In the genomic region with DNA sequence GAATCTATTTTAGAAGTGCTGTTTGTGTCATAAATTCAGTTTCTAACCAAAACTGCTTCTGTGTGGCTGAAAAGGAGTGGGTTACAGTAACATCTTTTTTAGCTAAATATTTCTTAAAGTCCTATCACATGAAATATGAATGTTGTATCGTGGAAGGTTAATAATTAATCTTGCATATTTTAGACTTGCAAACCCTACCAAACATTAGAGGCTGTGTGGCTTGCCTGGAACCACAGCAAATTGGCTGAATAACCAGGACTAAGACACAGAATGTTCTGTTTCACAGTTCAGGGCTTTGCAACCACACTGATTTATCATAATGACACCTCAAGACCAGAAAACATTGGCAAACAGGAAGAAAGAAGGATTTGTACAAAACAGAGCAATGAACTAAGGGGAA, we compare ENCODE assay signal across 18 cellular contexts.
"Had no signal": no experiment of that assay in that cellular context is flagged by ENCODE, and none has a peak within 500 bp of the region (broad histone marks: within the 10 kb centered on the region; RNA-seq: fewer than 3 reads in every experiment).

No MANE protein-coding gene starts in this region.

- ATAC-seq: K562 had no signal

- DNase-seq: MV-4-11, NCI-H1048, NCI-H1105, NCI-H1417, NCI-H1436 treated with DMSO at 0.1 percent for 48 hours, NCI-H1694, NCI-H187 treated with DMSO at 0.1 percent for 48 hours, NCI-H2029 treated with DMSO at 0.1 percent for 48 hours, NCI-H2171 treated with DMSO at 0.1 percent for 48 hours, NCI-H2227 treated with DMSO at 0.1 percent for 48 hours, NCI-H524, NCI-H69, NCI-H774, SHP77 had no signal

- H3K27ac ChIP-seq: HL-60, KMS-11, RWPE1 had no signal

- H3K4me3 ChIP-seq: K562 had no signal
